Comparison of ENCODE assay signal across 13 cellular contexts in the genomic region with DNA sequence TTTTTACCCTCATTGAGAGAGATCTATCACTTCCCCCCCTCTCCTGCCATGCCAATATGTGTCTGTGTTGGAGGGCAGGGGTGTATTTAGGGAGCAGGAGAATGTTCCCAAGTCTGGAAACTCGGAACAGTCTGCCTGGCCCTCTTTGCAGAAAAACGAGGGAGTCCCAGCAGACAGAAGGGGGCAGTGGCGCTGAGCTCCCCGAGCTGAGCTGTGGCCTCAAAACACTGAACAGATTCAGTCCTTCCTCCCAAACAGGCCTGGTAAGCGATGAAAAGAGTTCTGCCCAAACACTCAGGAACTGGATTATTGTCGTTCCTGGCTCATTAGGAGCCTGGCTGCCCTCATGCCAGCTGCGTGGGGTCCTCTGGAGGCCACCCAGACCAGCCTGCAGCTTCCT. TPM values are rescaled to one million over a fixed set of nuclear protein-coding genes. Genes with fewer than 3 reads are reported as not detected.
DNase-seq lines count a peak whose midpoint lies in the region; ATAC-seq and TF ChIP-seq lines count a peak whose summit lies in the region.
"Had no signal": no experiment of that assay in that cellular context is flagged by ENCODE, and none has a peak within 500 bp of the region (broad histone marks: within the 10 kb centered on the region; RNA-seq: fewer than 3 reads in every experiment).

No MANE protein-coding gene starts in this region.

- H3K27me3 Mint-ChIP-seq in activated T-cell treated with anti-CD3 and anti-CD28 coated beads, Interleukin-2, amount 50 U/mL, for 72 hours (ENCODE audit: low read depth): peaks cover 9% of the 10 kb centered on the region

- TF ChIP-seq POLR2A in uterus (IDR thresholded peaks at IDR 0.05): no peak

- intact Hi-C loops in A673 (cut with micrococcal nuclease; ENCODE audit: unreplicated experiment): no loop called here
- intact Hi-C loops in uterus (cut with DNase I; ENCODE audit: low total_unique reads): no loop called here

- H3K27me3 ChIP-seq in A673 (replicated peaks; ENCODE audit: insufficient read depth, low read depth, low read length, poor library complexity) (no peaks in the 10 kb centered on the region), H7 (ENCODE audit: control insufficient read depth, insufficient read depth, low read length) (no peaks in the 10 kb centered on the region), brain microvascular endothelial cell (replicated peaks) (no peaks in the 10 kb centered on the region), uterus (no peaks in the 10 kb centered on the region)
- H3K27me3 ChIP-seq: vagina had no signal

- H3K4me3 ChIP-seq in A673 (ENCODE audit: low read depth, low read length, poor library complexity, severe bottlenecking): no peak overlapping the region
- no peak overlapping the region for H3K4me3 ChIP-seq in H7 (ENCODE audit: insufficient read depth, low read depth, low read length)
- no peak overlapping the region for H3K4me3 ChIP-seq in brain microvascular endothelial cell (ENCODE audit: low read depth, low read length)
- no peak overlapping the region for H3K4me3 ChIP-seq in uterus
- H3K4me3 ChIP-seq: vagina had no signal

- H3K9me3 Mint-ChIP-seq in activated T-cell treated with anti-CD3 and anti-CD28 coated beads, Interleukin-2, amount 50 U/mL, for 72 hours: no peaks in the 10 kb centered on the region
- H3K9me3 Mint-ChIP-seq: CD14-positive monocyte; central memory CD8-positive, alpha-beta T cell had no signal

- POLR2A ChIA-PET in A673 (lab: Charles Lee; ENCODE audit: low non-redundant PET): no interaction called here

- H3K4me3 Mint-ChIP-seq in activated T-cell treated with anti-CD3 and anti-CD28 coated beads, Interleukin-2, amount 50 U/mL, for 72 hours: peak overlapping the region in 1 of 2 donors; percentile 65
- H3K4me3 Mint-ChIP-seq: CD14-positive monocyte; central memory CD8-positive, alpha-beta T cell had no signal

- peaks cover 19% of the 10 kb centered on the region for H3K4me1 ChIP-seq in A673 (ENCODE audit: insufficient read depth, low read length, poor library complexity, severe bottlenecking)
- H3K4me1 ChIP-seq in uterus: no peaks in the 10 kb centered on the region
- H3K4me1 ChIP-seq: vagina had no signal

- TF ChIP-seq CTCF in A673 (conservative IDR thresholded peaks at IDR 0.05; ENCODE audit: low read depth, low read length) (peak; percentile 70), brain microvascular endothelial cell (IDR thresholded peaks at IDR 0.05; ENCODE audit: low read depth, low read length, missing control alignments) (peak; percentile 72), uterus (IDR thresholded peaks at IDR 0.05) (no peak)

- in situ Hi-C loops in brain microvascular endothelial cell (cut with HindIII; ENCODE audit: low pct_ligation_motif_present, low sequenced_read_pairs): no loop called here

- DNase-seq in A673 (ENCODE audit: low spot score): peak; percentile 67
- DNase-seq in H7: peak; percentile 75
- DNase-seq in brain microvascular endothelial cell: peak; percentile 56
- DNase-seq in left lobe of liver (ENCODE audit: low spot score): no peak
- no peak for DNase-seq in H4 (ENCODE audit: low spot score)
- DNase-seq in uterus: no peak
- no peak for DNase-seq in activated T-cell treated with anti-CD3 and anti-CD28 coated beads, Interleukin-2, amount 50 U/mL, for 72 hours
- DNase-seq in NCI-H82 treated with DMSO at 0.1 percent for 48 hours (lab: John Stamatoyannopoulos, UW; ENCODE audit: unreplicated experiment): no peak
- DNase-seq: activated CD8-positive, alpha-beta memory T cell treated with anti-CD3 and anti-CD28 coated beads, Interleukin-2, amount 50 U/mL, for 48 hours; T-helper 1 cell had no signal

- H3K9me3 ChIP-seq in A673 (ENCODE audit: low read depth, low read length, poor library complexity, severe bottlenecking) (no peaks in the 10 kb centered on the region), uterus (no peaks in the 10 kb centered on the region)
- H3K9me3 ChIP-seq: vagina had no signal

- peak overlapping the region; percentile 48 for H3K27ac ChIP-seq in A673 (ENCODE audit: low read depth, low read length, poor library complexity, severe bottlenecking)
- H3K27ac ChIP-seq in brain microvascular endothelial cell: peak overlapping the region; percentile 99
- no peak overlapping the region for H3K27ac ChIP-seq in uterus
- H3K27ac ChIP-seq: vagina had no signal

- BruUV-seq in A673 (replicated peaks; lab: Mats Ljungman, UMichigan): no TSS peak

- no peaks in the 10 kb centered on the region for H3K36me3 Mint-ChIP-seq in activated T-cell treated with anti-CD3 and anti-CD28 coated beads, Interleukin-2, amount 50 U/mL, for 72 hours (ENCODE audit: insufficient read depth in 2 of 2)
- H3K36me3 Mint-ChIP-seq: CD14-positive monocyte had no signal

- no peak overlapping the region for H3K27ac Mint-ChIP-seq in activated T-cell treated with anti-CD3 and anti-CD28 coated beads, Interleukin-2, amount 50 U/mL, for 72 hours
- H3K27ac Mint-ChIP-seq: CD14-positive monocyte had no signal

- H3K36me3 ChIP-seq in A673 (ENCODE audit: insufficient read depth, low read length, poor library complexity, severe bottlenecking): no peaks in the 10 kb centered on the region
- H3K36me3 ChIP-seq in H7 (replicated peaks; ENCODE audit: control insufficient read depth, insufficient read depth, low read length): no peaks in the 10 kb centered on the region
- no peaks in the 10 kb centered on the region for H3K36me3 ChIP-seq in brain microvascular endothelial cell (replicated peaks)
- no peaks in the 10 kb centered on the region for H3K36me3 ChIP-seq in uterus
- H3K36me3 ChIP-seq: vagina had no signal

- peaks cover 18% of the 10 kb centered on the region for H3K4me1 Mint-ChIP-seq in activated T-cell treated with anti-CD3 and anti-CD28 coated beads, Interleukin-2, amount 50 U/mL, for 72 hours (ENCODE audit: low read depth)
- H3K4me1 Mint-ChIP-seq: CD14-positive monocyte; central memory CD8-positive, alpha-beta T cell had no signal

- CTCF ChIA-PET in A673 (lab: Charles Lee): interaction anchor here (0.7 to 1.0 kb wide), 4 partner anchors 9 to 152 kb away, joined by 3 to 4 read pairs (median 4); no protein-coding TSS in a partner anchor

- ATAC-seq in left lobe of liver: peak; percentile 31
- ATAC-seq in activated T-cell treated with anti-CD3 and anti-CD28 coated beads, Interleukin-2, amount 50 U/mL, for 72 hours (replicated peaks in 1 of 2): no peak

RNA-seq across cellular contexts. Expression of a gene that starts 1.0 kb away (rescaled TPM):
- total RNA-seq in A673 (2021): not detected in 2 replicates
- total RNA-seq in H7 (2014; rRNA removed; shearing (Covaris generic)): not detected in 2 replicates
- 16.4 TPM for total RNA-seq in left lobe of liver
- total RNA-seq in H4 (2014; rRNA removed; shearing (Covaris generic)): not detected in 2 replicates
- not detected for total RNA-seq in uterus
- not detected for total RNA-seq in activated T-cell treated with anti-CD3 and anti-CD28 coated beads, Interleukin-2, amount 50 U/mL, for 72 hours
- total RNA-seq: vagina had no signal

Comparison
In these comparisons a context has a peak if more than half of its experiments do, and no peak if none do; other contexts are left out.
1. DNase-seq: peak in A673 (single experiment), H7 (single experiment) and brain microvascular endothelial cell (single experiment); none in left lobe of liver (single experiment), H4 (single experiment), uterus (0 of 2), activated T-cell treated with anti-CD3 and anti-CD28 coated beads, Interleukin-2, amount 50 U/mL, for 72 hours (0 of 2) and NCI-H82 treated with DMSO at 0.1 percent for 48 hours (single experiment).
2. H3K27ac ChIP-seq: peak in A673 (single experiment) and brain microvascular endothelial cell (single experiment); none in uterus (0 of 2).
3. CTCF ChIP-seq: peak in A673 (single experiment) and brain microvascular endothelial cell (single experiment); none in uterus (0 of 4).
4. RNA of a gene that starts 1.0 kb away (total RNA-seq): 16.4 TPM in left lobe of liver (single experiment); not detected in activated T-cell treated with anti-CD3 and anti-CD28 coated beads, Interleukin-2, amount 50 U/mL, for 72 hours, not detected in A673, not detected in H7, not detected in H4 and not detected in uterus; every median in the first group is over 10 times any median in the second.